ENCODE assay signal across 18 cellular contexts in genomic region chr18:27901424-27902226, GRCh38.
DNase-seq lines count a peak whose midpoint lies in the region; ATAC-seq and TF ChIP-seq lines count a peak whose summit lies in the region.
"Had no signal": no experiment of that assay in that cellular context is flagged by ENCODE, and none has a peak within 500 bp of the region (broad histone marks: within the 10 kb centered on the region; RNA-seq: fewer than 3 reads in every experiment).

No MANE protein-coding gene starts in this region.

- H3K27ac ChIP-seq in smooth muscle cell (ENCODE audit: low read depth), result no peak overlapping the region
- H3K27ac ChIP-seq: BLaER1 treated with 17β-estradiol and CSF1 and Interleukin-3, amounts not matched to agents 10 nM and 100 nM; SK-N-MC had no signal

- WGBS in smooth muscle cell (ENCODE audit: low lambda C conversion rate), result 81% methylated on average over 4 of the region's 4 CpGs

- no peak for ATAC-seq in Right ventricle myocardium inferior
- ATAC-seq: CD8-positive, alpha-beta T cell; K562 had no signal

- no peak for TF ChIP-seq CTCF in smooth muscle cell (IDR thresholded peaks at IDR 0.05; ENCODE audit: borderline replicate concordance, insufficient read depth, poor library complexity, severe bottlenecking)

- H3K9me3 ChIP-seq in HAP-1 (peaks cover under 1% of the 10 kb centered on the region; the same call in 1 of the 2 replicates), neuron (ENCODE audit: low read length) (peaks cover 8% of the 10 kb centered on the region), smooth muscle cell (replicated peaks; ENCODE audit: low read depth) (no peaks in the 10 kb centered on the region)

- H3K36me3 ChIP-seq in HAP-1 (replicated peaks) (no peaks in the 10 kb centered on the region), neuron (ENCODE audit: insufficient read depth, low read length) (no peaks in the 10 kb centered on the region), smooth muscle cell (ENCODE audit: low read depth) (no peaks in the 10 kb centered on the region)
- H3K36me3 ChIP-seq: BLaER1 treated with 17β-estradiol and CSF1 and Interleukin-3, amounts not matched to agents 10 nM and 100 nM had no signal

- peak overlapping the region; percentile 17 for H2AFZ ChIP-seq in neuron (ENCODE audit: low read depth, low read length)
- H2AFZ ChIP-seq in smooth muscle cell (ENCODE audit: low read depth), result no peak overlapping the region

- intact Hi-C loops in Right ventricle myocardium inferior (cut with DNase I), result no loop called here

- no peak overlapping the region for H3K4me3 ChIP-seq in HAP-1
- no peak overlapping the region for H3K4me3 ChIP-seq in neuron (ENCODE audit: low read length)
- no peak overlapping the region for H3K4me3 ChIP-seq in smooth muscle cell
- H3K4me3 ChIP-seq: BLaER1 treated with 17β-estradiol and CSF1 and Interleukin-3, amounts not matched to agents 10 nM and 100 nM; K562; SK-N-MC had no signal

- no peaks in the 10 kb centered on the region for H3K79me2 ChIP-seq in smooth muscle cell (ENCODE audit: low read depth)

- peak; percentile 51 to 97 for DNase-seq in HAP-1 (ENCODE audit: low spot score in 2 of 2)
- peak; percentile 54 for DNase-seq in NCI-H146 (lab: John Stamatoyannopoulos, UW)
- peak; percentile 54 for DNase-seq in NCI-H748 (lab: John Stamatoyannopoulos, UW; ENCODE audit: unreplicated experiment)
- DNase-seq in smooth muscle cell (lab: John Stamatoyannopoulos, UW; ENCODE audit: unreplicated experiment), result no peak
- DNase-seq in Right ventricle myocardium inferior (ENCODE audit: missing footprints), result no peak
- DNase-seq in NCI-H2029 (lab: John Stamatoyannopoulos, UW), result no peak
- DNase-seq: Calu3; CD8-positive, alpha-beta T cell; DMS79; NCI-H187 treated with DMSO at 0.1 percent for 48 hours; NCI-H226; NCI-H526 treated with DMSO at 0.1 percent for 48 hours; SHP77; T-helper 1 cell had no signal

- no peaks in the 10 kb centered on the region for H3F3A ChIP-seq in smooth muscle cell (ENCODE audit: low read depth)

- no peaks in the 10 kb centered on the region for H4K20me1 ChIP-seq in smooth muscle cell (ENCODE audit: low read depth)
- H4K20me1 ChIP-seq: BLaER1 treated with 17β-estradiol and CSF1 and Interleukin-3, amounts not matched to agents 10 nM and 100 nM had no signal

- H3K9ac ChIP-seq in smooth muscle cell (ENCODE audit: low read depth), result no peak overlapping the region
- H3K9ac ChIP-seq: BLaER1 treated with 17β-estradiol and CSF1 and Interleukin-3, amounts not matched to agents 10 nM and 100 nM had no signal

- H3K27me3 ChIP-seq in HAP-1 (ENCODE audit: low read depth) (no peaks in the 10 kb centered on the region), neuron (ENCODE audit: insufficient read depth, low read length) (no peaks in the 10 kb centered on the region), smooth muscle cell (ENCODE audit: low read depth) (no peaks in the 10 kb centered on the region)
- H3K27me3 ChIP-seq: BLaER1 treated with 17β-estradiol and CSF1 and Interleukin-3, amounts not matched to agents 10 nM and 100 nM had no signal

- in situ Hi-C loops in HAP-1 (cut with MboI; ENCODE audit: low sequenced_read_pairs), result no loop called here

- no peak overlapping the region for H3K4me2 ChIP-seq in smooth muscle cell
- H3K4me2 ChIP-seq: BLaER1 treated with 17β-estradiol and CSF1 and Interleukin-3, amounts not matched to agents 10 nM and 100 nM had no signal

- peaks cover 22% of the 10 kb centered on the region for H3K4me1 ChIP-seq in HAP-1
- no peaks in the 10 kb centered on the region for H3K4me1 ChIP-seq in neuron (ENCODE audit: insufficient read depth, low read length)
- H3K4me1 ChIP-seq in smooth muscle cell (ENCODE audit: low read depth), result peaks cover 24% of the 10 kb centered on the region
- H3K4me1 ChIP-seq: BLaER1 treated with 17β-estradiol and CSF1 and Interleukin-3, amounts not matched to agents 10 nM and 100 nM had no signal

Comparison
In these comparisons a context has a peak if more than half of its experiments do, and no peak if none do; other contexts are left out.
1. DNase-seq: peak in HAP-1 (2 of 2), NCI-H146 (single experiment) and NCI-H748 (single experiment); none in smooth muscle cell (single experiment), Right ventricle myocardium inferior (single experiment) and NCI-H2029 (single experiment).